Comparison of ENCODE assay signal across 8 cellular contexts in the genomic region with DNA sequence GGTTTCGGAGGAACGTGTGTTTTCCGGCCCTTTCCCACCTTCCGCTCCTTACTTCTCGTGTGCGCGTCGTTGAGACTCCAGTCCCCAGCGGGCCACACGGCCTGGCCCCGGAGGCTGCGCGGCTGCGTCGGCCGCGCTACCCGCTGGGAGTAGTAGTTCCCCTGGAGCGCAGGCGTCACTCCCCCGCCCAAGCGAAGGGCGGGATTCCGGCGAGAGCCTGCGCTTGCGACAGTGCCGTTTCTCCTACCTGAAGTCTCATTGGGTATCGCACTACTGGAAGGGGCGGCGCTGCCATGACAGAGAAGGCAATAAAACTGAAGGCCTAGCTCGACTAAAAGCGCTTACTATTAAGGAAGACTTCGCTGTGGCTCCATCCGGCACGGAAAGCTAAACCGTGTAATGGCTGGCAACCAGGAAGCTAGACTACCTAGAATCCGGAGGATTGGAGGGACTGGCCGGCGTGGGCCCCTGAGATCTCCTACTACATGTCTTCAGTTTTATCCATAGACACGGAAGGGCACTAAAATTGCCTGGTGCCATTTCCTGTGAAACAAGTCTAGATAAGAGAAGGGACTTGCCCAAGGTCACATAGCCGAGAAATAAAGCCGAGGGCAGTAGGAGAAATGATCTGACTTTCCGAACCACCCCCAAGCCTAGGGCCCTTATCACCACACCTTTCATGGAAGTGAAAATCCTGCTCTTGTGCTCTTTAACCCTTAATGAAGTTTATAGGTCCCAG. TPM values are rescaled to one million over a fixed set of nuclear protein-coding genes. Genes with fewer than 3 reads are reported as not detected.
DNase-seq lines count a peak whose midpoint lies in the region; ATAC-seq lines count a peak whose summit lies in the region.

No MANE protein-coding gene starts in this region.

- peak overlapping the region; percentile 94 for H3K27ac ChIP-seq in effector memory CD4-positive, alpha-beta T cell (ENCODE audit: insufficient read depth, low read length, poor library complexity, severe bottlenecking)

- H3K4me3 ChIP-seq in effector memory CD4-positive, alpha-beta T cell (ENCODE audit: insufficient read depth, low read depth, low read length, poor library complexity, severe bottlenecking), result peak overlapping the region; percentile 100

- peak; percentile 76 for ATAC-seq in GM21360 (IDR thresholded peaks at IDR 0.05; ENCODE audit: unreplicated experiment)

- H3K27me3 ChIP-seq in effector memory CD4-positive, alpha-beta T cell (replicated peaks; ENCODE audit: control insufficient read depth, insufficient read depth, low read length, poor library complexity, severe bottlenecking), result no peaks in the 10 kb centered on the region

- DNase-seq in COLO829 (ENCODE audit: low spot score) (peak; percentile 97), HT-29 (ENCODE audit: low spot score) (peak; percentile 98), lung microvascular endothelial cell (ENCODE audit: low read depth in 2 of 2) (peak; percentile 99)
- peak; percentile 95 for DNase-seq in NK-92 treated with Interleukin-12 subunit alpha and Interleukin-12 subunit beta, amount 100 ng/mL, for 24 hours (lab: John Stamatoyannopoulos, UW)
- peak; percentile 93 to 95 for DNase-seq in activated CD8-positive, alpha-beta memory T cell treated with anti-CD3 and anti-CD28 coated beads for 4 hours (ENCODE audit: low read depth in 2 of 2)
- peak; percentile 94 to 97 (median 96) for DNase-seq in effector memory CD4-positive, alpha-beta T cell
- DNase-seq in stimulated activated CD4-positive, alpha-beta T cell treated with anti-CD3 and anti-CD28 coated beads, TNF-alpha, amount 100 ng/mL, for 48 hours (ENCODE audit: low read depth in 3 of 3), result peak; percentile 88 to 94 (median 89)

- no peaks in the 10 kb centered on the region for H3K9me3 ChIP-seq in effector memory CD4-positive, alpha-beta T cell (ENCODE audit: control insufficient read depth, low read length)

- H3K4me1 ChIP-seq in effector memory CD4-positive, alpha-beta T cell (ENCODE audit: control insufficient read depth, insufficient read depth, low read length, poor library complexity, severe bottlenecking), result peaks cover 3% of the 10 kb centered on the region

- no peaks in the 10 kb centered on the region for H3K36me3 ChIP-seq in effector memory CD4-positive, alpha-beta T cell (ENCODE audit: control insufficient read depth, insufficient read depth, low read length)

RNA-seq across cellular contexts. Expression of a gene that starts 0.8 kb away (rescaled TPM):
- total RNA-seq in HT-29 (2014; rRNA removed; shearing (Covaris generic)), result 16.5 and 18.3 TPM in 2 replicates
- total RNA-seq in lung microvascular endothelial cell, result 9.3 and 13.1 TPM in 2 replicates

RNA-seq across cellular contexts. Expression of a gene that starts 0.8 kb away (rescaled TPM):
- total RNA-seq in HT-29 (2014; rRNA removed; shearing (Covaris generic)), result 49.3 and 51.1 TPM in 2 replicates
- total RNA-seq in lung microvascular endothelial cell, result 61.0 and 93.5 TPM in 2 replicates

Comparison
In these comparisons a context has a peak if more than half of its experiments do, and no peak if none do; other contexts are left out.
1. Peak in every context shown above with its lines: DNase-seq, ATAC-seq, H3K4me3 ChIP-seq and H3K27ac ChIP-seq.